Comparison of ENCODE assay signal across 9 cellular contexts in genomic region chr11:114058026-114058706, GRCh38. TPM values are rescaled to one million over a fixed set of nuclear protein-coding genes. Genes with fewer than 3 reads are reported as not detected.
DNase-seq lines count a peak whose midpoint lies in the region; ATAC-seq, FAIRE-seq and TF ChIP-seq lines count a peak whose summit lies in the region.
"Had no signal": no experiment of that assay in that cellular context is flagged by ENCODE, and none has a peak within 500 bp of the region (broad histone marks: within the 10 kb centered on the region; RNA-seq: fewer than 3 reads in every experiment).

No MANE protein-coding gene starts in this region.

- H2AK5ac ChIP-seq in mesendoderm (ENCODE audit: low read length) = no peak overlapping the region

- H3K4me1 ChIP-seq in mesendoderm (ENCODE audit: control insufficient read depth, low read depth, low read length) = no peaks in the 10 kb centered on the region
- H3K4me1 ChIP-seq in thyroid gland = peaks cover 25 to 42% of the 10 kb centered on the region in 2 donors

- TF ChIP-seq CTCF in activated CD8-positive, alpha-beta T cell treated with anti-CD3 and anti-CD28 coated beads for 36 hours (IDR thresholded peaks at IDR 0.05) = no peak
- no peak for TF ChIP-seq CTCF in thyroid gland (IDR thresholded peaks at IDR 0.05)

- H3K4me3 ChIP-seq in mesendoderm (ENCODE audit: low read length) = no peak overlapping the region
- peak overlapping the region in 1 of 3 donors; percentile 98 for H3K4me3 ChIP-seq in thyroid gland (replicated peaks in 1 of 3)

- H3K4me3 Mint-ChIP-seq in activated CD8-positive, alpha-beta T cell treated with anti-CD3 and anti-CD28 coated beads, Interleukin-2, amount 10 ng/mL, durations not matched to agents 7 days and 5 days = peak overlapping the region; percentile 44
- H3K4me3 Mint-ChIP-seq in activated CD8-positive, alpha-beta T cell treated with anti-CD3 and anti-CD28 coated beads for 36 hours = no peak overlapping the region
- H3K4me3 Mint-ChIP-seq in effector memory CD8-positive, alpha-beta T cell = peak overlapping the region; percentile 37 to 89

- H2BK15ac ChIP-seq in mesendoderm (replicated peaks; ENCODE audit: low read depth) = no peak overlapping the region

- peaks cover 21% of the 10 kb centered on the region for H3K4me1 Mint-ChIP-seq in activated CD8-positive, alpha-beta T cell treated with anti-CD3 and anti-CD28 coated beads, Interleukin-2, amount 10 ng/mL, durations not matched to agents 7 days and 5 days (ENCODE audit: low read depth)
- H3K4me1 Mint-ChIP-seq in activated CD8-positive, alpha-beta T cell treated with anti-CD3 and anti-CD28 coated beads for 36 hours (ENCODE audit: low read depth) = peaks cover 3% of the 10 kb centered on the region
- peaks cover 19 to 26% of the 10 kb centered on the region in 2 donors for H3K4me1 Mint-ChIP-seq in effector memory CD8-positive, alpha-beta T cell (ENCODE audit: low read depth in 2 of 2)

- CTCF ChIA-PET in activated CD8-positive, alpha-beta T cell treated with anti-CD3 and anti-CD28 coated beads, Interleukin-2, amount 10 ng/mL, durations not matched to agents 7 days and 5 days (lab: Charles Lee) = interaction anchor here (1.2 to 4.1 kb wide), 5 partner anchors 14 to 203 kb away, joined by 3 to 23 read pairs (median 4); no protein-coding TSS in a partner anchor
- CTCF ChIA-PET in activated CD8-positive, alpha-beta T cell treated with anti-CD3 and anti-CD28 coated beads for 36 hours (lab: Charles Lee) = interaction anchor here (1.0 to 1.3 kb wide), 2 partner anchors 201 to 203 kb away, joined by 3 to 7 read pairs; no protein-coding TSS in a partner anchor

- no peaks in the 10 kb centered on the region for H3K9me3 Mint-ChIP-seq in activated CD8-positive, alpha-beta T cell treated with anti-CD3 and anti-CD28 coated beads, Interleukin-2, amount 10 ng/mL, durations not matched to agents 7 days and 5 days (ENCODE audit: insufficient read depth)
- no peaks in the 10 kb centered on the region for H3K9me3 Mint-ChIP-seq in activated CD8-positive, alpha-beta T cell treated with anti-CD3 and anti-CD28 coated beads for 36 hours
- no peaks in the 10 kb centered on the region for H3K9me3 Mint-ChIP-seq in effector memory CD8-positive, alpha-beta T cell

- H3K27ac ChIP-seq in mesendoderm (ENCODE audit: low read depth, low read length) (no peak overlapping the region), thyroid gland (peak overlapping the region in 2 of 3 donors; percentile 100)

- peaks cover 57% of the 10 kb centered on the region for H3K27me3 Mint-ChIP-seq in activated CD8-positive, alpha-beta T cell treated with anti-CD3 and anti-CD28 coated beads, Interleukin-2, amount 10 ng/mL, durations not matched to agents 7 days and 5 days (ENCODE audit: low read depth)
- H3K27me3 Mint-ChIP-seq in activated CD8-positive, alpha-beta T cell treated with anti-CD3 and anti-CD28 coated beads for 36 hours = peaks cover 38% of the 10 kb centered on the region
- H3K27me3 Mint-ChIP-seq in effector memory CD8-positive, alpha-beta T cell = peaks cover 15 to 34% of the 10 kb centered on the region in 2 donors

- POLR2A ChIA-PET in activated CD8-positive, alpha-beta T cell treated with anti-CD3 and anti-CD28 coated beads, Interleukin-2, amount 10 ng/mL, durations not matched to agents 7 days and 5 days (lab: Charles Lee) = no interaction called here
- POLR2A ChIA-PET in activated CD8-positive, alpha-beta T cell treated with anti-CD3 and anti-CD28 coated beads for 36 hours (lab: Charles Lee) = interaction anchor here (0.5 kb wide), 1 partner anchor 247 kb away, joined by 3 read pairs; no protein-coding TSS in a partner anchor

- H3K23ac ChIP-seq in mesendoderm (ENCODE audit: low read length) = no peak overlapping the region

- no peak overlapping the region for H2BK120ac ChIP-seq in mesendoderm (ENCODE audit: low read depth, low read length)

- no peak for ATAC-seq in activated CD8-positive, alpha-beta T cell treated with anti-CD3 and anti-CD28 coated beads, Interleukin-2, amount 10 ng/mL, durations not matched to agents 7 days and 5 days
- no peak for ATAC-seq in activated CD8-positive, alpha-beta T cell treated with anti-CD3 and anti-CD28 coated beads for 36 hours
- ATAC-seq in effector memory CD8-positive, alpha-beta T cell (replicated peaks) = no peak
- ATAC-seq in HG03095 (IDR thresholded peaks at IDR 0.05; ENCODE audit: unreplicated experiment) (no peak), GM18520 (IDR thresholded peaks at IDR 0.05; ENCODE audit: unreplicated experiment) (no peak)

- no peaks in the 10 kb centered on the region for H3K79me1 ChIP-seq in mesendoderm (ENCODE audit: low read length)

- no peak overlapping the region for H2BK5ac ChIP-seq in mesendoderm (ENCODE audit: low read length)

- H3K27me3 ChIP-seq in mesendoderm (ENCODE audit: insufficient read depth, low read length, poor library complexity) (peaks cover 54% of the 10 kb centered on the region), thyroid gland (no peaks in the 10 kb centered on the region)

- FAIRE-seq in urothelium cell line (lab: Jason Lieb, UNC) = no peak

- intact Hi-C loops in activated CD8-positive, alpha-beta T cell treated with anti-CD3 and anti-CD28 coated beads for 36 hours (cut with micrococcal nuclease) = loop anchor here (10.0 kb wide), 1 partner anchor 63 kb away; no protein-coding TSS in a partner anchor
- intact Hi-C loops in thyroid gland (cut with DNase I) = loop anchor here (5.0 kb wide), 2 partner anchors 124 to 204 kb away; no protein-coding TSS in a partner anchor

- no peaks in the 10 kb centered on the region for H3K36me3 ChIP-seq in mesendoderm (ENCODE audit: control insufficient read depth, insufficient read depth, low read length)
- peaks cover 2 to 21% of the 10 kb centered on the region in 2 donors for H3K36me3 ChIP-seq in thyroid gland

- H3K36me3 Mint-ChIP-seq in activated CD8-positive, alpha-beta T cell treated with anti-CD3 and anti-CD28 coated beads, Interleukin-2, amount 10 ng/mL, durations not matched to agents 7 days and 5 days (ENCODE audit: low read depth) = peaks cover 3% of the 10 kb centered on the region
- no peaks in the 10 kb centered on the region for H3K36me3 Mint-ChIP-seq in activated CD8-positive, alpha-beta T cell treated with anti-CD3 and anti-CD28 coated beads for 36 hours (ENCODE audit: low read depth)
- peaks cover 43% of the 10 kb centered on the region for H3K36me3 Mint-ChIP-seq in effector memory CD8-positive, alpha-beta T cell (ENCODE audit: insufficient read depth)

- no peak overlapping the region for H3K56ac ChIP-seq in mesendoderm (ENCODE audit: low read length)

- DNase-seq in activated CD8-positive, alpha-beta T cell treated with anti-CD3 and anti-CD28 coated beads, Interleukin-2, amount 10 ng/mL, durations not matched to agents 7 days and 5 days = no peak
- no peak for DNase-seq in activated CD8-positive, alpha-beta T cell treated with anti-CD3 and anti-CD28 coated beads for 36 hours
- DNase-seq in effector memory CD8-positive, alpha-beta T cell = no peak
- DNase-seq in mesendoderm = peak; percentile 77
- DNase-seq in thyroid gland = peak; percentile 40 to 43
- no peak for DNase-seq in urothelium cell line (ENCODE audit: low spot score)

- H3K18ac ChIP-seq in mesendoderm (ENCODE audit: low read length) = no peak overlapping the region

- H3K79me2 ChIP-seq in mesendoderm (ENCODE audit: control insufficient read depth, insufficient read depth, low read length) = no peaks in the 10 kb centered on the region

- no peak overlapping the region for H3K9ac ChIP-seq in mesendoderm (ENCODE audit: low read length)

- H3K27ac Mint-ChIP-seq in activated CD8-positive, alpha-beta T cell treated with anti-CD3 and anti-CD28 coated beads, Interleukin-2, amount 10 ng/mL, durations not matched to agents 7 days and 5 days = no peak overlapping the region
- H3K27ac Mint-ChIP-seq in activated CD8-positive, alpha-beta T cell treated with anti-CD3 and anti-CD28 coated beads for 36 hours = no peak overlapping the region
- no peak overlapping the region for H3K27ac Mint-ChIP-seq in effector memory CD8-positive, alpha-beta T cell

- no peak overlapping the region for H4K8ac ChIP-seq in mesendoderm (ENCODE audit: low read depth, low read length)

- no CpG with 5 or more reads among the region's 25 CpGs for WGBS in mesendoderm (ENCODE audit: extremely low coverage, insufficient coverage, low lambda C conversion rate)
- WGBS in thyroid gland, 2 donors = 84 to 85% methylated on average over 24 to 25 of the region's 25 CpGs

- H3K4me2 ChIP-seq in mesendoderm (ENCODE audit: low read length) = peak overlapping the region; percentile 16

- no peak for TF ChIP-seq POLR2A in thyroid gland (IDR thresholded peaks at IDR 0.05)

- H3K4ac ChIP-seq in mesendoderm (ENCODE audit: low read depth, low read length) = no peak overlapping the region

- no peak overlapping the region for H4K5ac ChIP-seq in mesendoderm (ENCODE audit: low read length)

- no peaks in the 10 kb centered on the region for H3K9me3 ChIP-seq in thyroid gland

RNA-seq across cellular contexts. Expression of gene ZBTB16, which starts 1.3 kb away (rescaled TPM):
- total RNA-seq in activated CD8-positive, alpha-beta T cell treated with anti-CD3 and anti-CD28 coated beads, Interleukin-2, amount 10 ng/mL, durations not matched to agents 7 days and 5 days = 10 to 100 TPM; 16.3 to 16.4 TPM
- 10 to 100 TPM in 1 of 2 experiments, 1 to 10 TPM in 1; 9.5 to 10.1 TPM for total RNA-seq in activated CD8-positive, alpha-beta T cell treated with anti-CD3 and anti-CD28 coated beads for 36 hours
- not detected for polyA plus RNA-seq in mesendoderm (2013, experiment 1 of 2)
- 0.03 TPM for polyA plus RNA-seq in mesendoderm (2013, experiment 2 of 2)
- 100 to 1,000 TPM; 157 to 385 (median 177) TPM for total RNA-seq in thyroid gland
- polyA plus RNA-seq: AG04450 had no signal

Comparison
In these comparisons a context has a peak if more than half of its experiments do, and no peak if none do; other contexts are left out.
1. DNase-seq: peak in mesendoderm (single experiment) and thyroid gland (2 of 2); none in activated CD8-positive, alpha-beta T cell treated with anti-CD3 and anti-CD28 coated beads, Interleukin-2, amount 10 ng/mL, durations not matched to agents 7 days and 5 days (single experiment), activated CD8-positive, alpha-beta T cell treated with anti-CD3 and anti-CD28 coated beads for 36 hours (single experiment), effector memory CD8-positive, alpha-beta T cell (0 of 3) and urothelium cell line (single experiment).
2. RNA of gene ZBTB16, which starts 1.3 kb away (total RNA-seq): 157 to 385 TPM in thyroid gland; 16.3 to 16.4 TPM in activated CD8-positive, alpha-beta T cell treated with anti-CD3 and anti-CD28 coated beads, Interleukin-2, amount 10 ng/mL, durations not matched to agents 7 days and 5 days and 9.5 to 10.1 TPM in activated CD8-positive, alpha-beta T cell treated with anti-CD3 and anti-CD28 coated beads for 36 hours; every median in the first group is over 4 times any median in the second.